8 cellular contexts compared by ENCODE assay signal in the genomic region with DNA sequence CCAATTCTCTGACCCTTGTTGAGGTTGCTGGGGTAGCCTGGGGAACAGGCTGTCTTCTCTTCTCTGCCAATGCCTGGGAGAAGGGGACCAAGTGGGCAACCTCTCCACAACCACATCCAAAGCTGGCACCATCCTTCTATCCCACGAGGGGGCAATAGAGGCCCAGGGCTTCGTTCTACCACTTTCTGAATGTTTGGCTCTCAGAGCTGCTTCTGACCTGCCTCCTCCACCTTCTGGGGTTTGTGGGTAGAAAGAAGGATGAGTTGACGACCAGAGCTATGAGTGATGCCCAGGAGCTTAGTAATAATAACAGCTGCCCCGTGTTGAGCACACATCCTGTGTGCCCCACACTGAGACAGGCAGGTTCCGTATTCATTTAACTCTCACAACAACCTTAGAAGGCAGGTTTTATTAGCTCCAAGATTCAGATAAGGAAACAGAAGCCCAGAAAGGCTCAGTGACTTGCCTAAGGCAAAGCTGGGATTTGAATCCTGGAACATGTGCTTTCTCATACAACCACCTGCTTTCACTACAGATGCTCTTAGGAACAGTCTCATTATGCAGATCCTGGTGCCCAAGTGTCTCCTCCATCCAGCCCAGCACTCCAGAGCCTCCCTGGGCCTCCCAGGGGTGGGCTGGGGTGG. TPM values are rescaled to one million over a fixed set of nuclear protein-coding genes. Genes with fewer than 3 reads are reported as not detected.
DNase-seq lines count a peak whose midpoint lies in the region; ATAC-seq and TF ChIP-seq lines count a peak whose summit lies in the region.

No MANE protein-coding gene starts in this region.

- H3K27ac ChIP-seq in prostate gland = no peak overlapping the region

- H3K27me3 ChIP-seq in prostate gland (replicated peaks; ENCODE audit: insufficient read depth) = no peaks in the 10 kb centered on the region

- ATAC-seq in HG03175 (IDR thresholded peaks at IDR 0.05; ENCODE audit: unreplicated experiment) = peak; percentile 59

- no peak for TF ChIP-seq POLR2A in prostate gland (IDR thresholded peaks at IDR 0.05)

- no peaks in the 10 kb centered on the region for H3K9me3 ChIP-seq in prostate gland

- TF ChIP-seq CTCF in fibroblast of mammary gland (conservative IDR thresholded peaks at IDR 0.05; ENCODE audit: control insufficient read depth, insufficient read depth, low read depth, low read length) (peak; percentile 64), prostate gland (IDR thresholded peaks at IDR 0.05) (peak; percentile 46 to 81 (median 65))

- no peaks in the 10 kb centered on the region for H3K4me1 ChIP-seq in prostate gland (replicated peaks)

- DNase-seq in activated gamma-delta T cell treated with Interleukin-2 at 50 U/mL for 16 hours (peak; percentile 72), activated gamma-delta T cell (lab: John Stamatoyannopoulos, UW) (no peak), NOMO-1 (lab: John Stamatoyannopoulos, UW; ENCODE audit: unreplicated experiment in 2 of 2) (peak; percentile 57 to 71), activated T-cell treated with anti-CD3 and anti-CD28 coated beads for 48 hours (ENCODE audit: low read depth) (peak; percentile 67), fibroblast of mammary gland (ENCODE audit: low read depth) (peak; percentile 57), prostate gland (ENCODE audit: low spot score) (peak; percentile 36), NCI-H1048 (lab: John Stamatoyannopoulos, UW) (no peak)

- 23% methylated on average over 5 of the region's 5 CpGs for WGBS in prostate gland

- no peaks in the 10 kb centered on the region for H3K36me3 ChIP-seq in prostate gland

- H3K4me3 ChIP-seq in fibroblast of mammary gland (ENCODE audit: control insufficient read depth, low read depth, low read length) (no peak overlapping the region), prostate gland (no peak overlapping the region)

- intact Hi-C loops in prostate gland (cut with DNase I) = no loop called here

RNA-seq across cellular contexts. Expression of gene TSPOAP1, which starts 11.1 kb away (rescaled TPM):
- total RNA-seq in prostate gland = 10 to 100 TPM; 22.7 to 26.5 TPM

RNA-seq across cellular contexts. Expression of gene SUPT4H1, which starts 34.5 kb away (rescaled TPM):
- 10 to 100 TPM; 44.8 to 70.0 TPM for total RNA-seq in prostate gland

RNA-seq across cellular contexts. Expression of gene MPO, which starts 36.8 kb away (rescaled TPM):
- under 1 TPM in 1 of 2 donors, not detected in 1; 0.57 TPM for total RNA-seq in prostate gland

Comparison
In these comparisons a context has a peak if more than half of its experiments do, and no peak if none do; other contexts are left out.
1. DNase-seq: peak in activated gamma-delta T cell treated with Interleukin-2 at 50 U/mL for 16 hours (single experiment), NOMO-1 (2 of 2), activated T-cell treated with anti-CD3 and anti-CD28 coated beads for 48 hours (single experiment), fibroblast of mammary gland (single experiment) and prostate gland (single experiment); none in activated gamma-delta T cell (single experiment) and NCI-H1048 (single experiment).